In the genomic region with DNA sequence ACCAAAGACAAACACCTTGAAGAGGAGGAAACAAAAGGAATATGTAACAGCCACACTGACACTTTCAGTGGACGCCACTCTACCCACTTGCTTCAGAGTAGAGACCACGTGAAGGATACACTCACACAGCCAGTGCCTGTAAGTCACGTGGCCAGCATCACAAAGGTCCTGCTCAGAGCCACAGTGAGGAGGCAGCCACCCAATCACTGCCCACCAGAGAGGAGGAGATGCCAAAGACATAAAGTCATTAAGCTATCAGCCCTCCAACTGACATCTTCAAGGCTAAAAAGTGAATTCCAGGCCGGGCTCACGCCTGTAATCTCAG, we compare ENCODE assay signal across 13 cellular contexts. TPM values are rescaled to one million over a fixed set of nuclear protein-coding genes. Genes with fewer than 3 reads are reported as not detected.
DNase-seq lines count a peak whose midpoint lies in the region; ATAC-seq, FAIRE-seq and TF ChIP-seq lines count a peak whose summit lies in the region.
"Had no signal": no experiment of that assay in that cellular context is flagged by ENCODE, and none has a peak within 500 bp of the region (broad histone marks: within the 10 kb centered on the region; RNA-seq: fewer than 3 reads in every experiment).

No MANE protein-coding gene starts in this region.

- ATAC-seq in GM18517 (IDR thresholded peaks at IDR 0.05; ENCODE audit: unreplicated experiment) (peak; percentile 35), HG03432 (IDR thresholded peaks at IDR 0.05; ENCODE audit: unreplicated experiment) (peak; percentile 30), pancreas (peak in 3 of 4 donors; percentile 25 to 38 (median 32))

- H3K4me1 ChIP-seq in pancreas: no peaks in the 10 kb centered on the region

- no peak overlapping the region for H3K4me3 ChIP-seq in pancreas

- H3K9me3 ChIP-seq in pancreas: no peaks in the 10 kb centered on the region
- H3K9me3 ChIP-seq: Peyer's patch had no signal

- no peaks in the 10 kb centered on the region for H3K27me3 ChIP-seq in pancreas
- H3K27me3 ChIP-seq: Peyer's patch had no signal

- DNase-seq in activated effector memory CD4-positive, alpha-beta T cell treated with Interleukin-2 at 50 U/mL for 16 hours: peak; percentile 16
- DNase-seq in pancreas: no peak
- DNase-seq in effector CD8-positive, alpha-beta T cell (lab: John Stamatoyannopoulos, UW): no peak
- no peak for DNase-seq in mesenteric fat pad (ENCODE audit: low spot score)
- no peak for DNase-seq in HuH-7.5 (ENCODE audit: low spot score)
- DNase-seq: HFFc6, NCI-H2081, WERI-Rb-1 had no signal

- peaks cover 0 to 7% (median 0%) of the 10 kb centered on the region in 3 donors for H3K36me3 ChIP-seq in pancreas

- TF ChIP-seq CTCF in pancreas (IDR thresholded peaks at IDR 0.05): no peak

- no peak for FAIRE-seq in pancreas (lab: Jason Lieb, UNC)
- FAIRE-seq: keratinocyte had no signal

- no peak overlapping the region for H3K27ac ChIP-seq in pancreas
- H3K27ac ChIP-seq: WERI-Rb-1 had no signal

- intact Hi-C loops in pancreas (cut with DNase I): no loop called here

- 81 to 87% methylated on average over 5 of the region's 5 CpGs for WGBS in pancreas, 2 donors

RNA-seq across cellular contexts. Expression of a gene that starts 39.6 kb away (rescaled TPM):
- total RNA-seq in pancreas (10 to 100 TPM; 22.8 to 30.3 (median 24.0) TPM), mesenteric fat pad (45.6 TPM)
- 10 to 100 TPM; 17.3 to 28.0 TPM for polyA plus RNA-seq in pancreas

RNA-seq across cellular contexts. Expression of a gene that starts 45.1 kb away (rescaled TPM):
- total RNA-seq in pancreas (10 to 100 TPM in 1 of 6 donors, 1 to 10 TPM in 5; 4.6 to 10.7 (median 6.8) TPM), mesenteric fat pad (not detected)
- polyA plus RNA-seq in pancreas: 1 to 10 TPM; 1.5 to 1.8 TPM
- total RNA-seq: fibroblast of lung, HFFc6 had no signal
- polyA plus RNA-seq: fibroblast of lung, keratinocyte had no signal
